8 cellular contexts compared by ENCODE assay signal in the genomic region with DNA sequence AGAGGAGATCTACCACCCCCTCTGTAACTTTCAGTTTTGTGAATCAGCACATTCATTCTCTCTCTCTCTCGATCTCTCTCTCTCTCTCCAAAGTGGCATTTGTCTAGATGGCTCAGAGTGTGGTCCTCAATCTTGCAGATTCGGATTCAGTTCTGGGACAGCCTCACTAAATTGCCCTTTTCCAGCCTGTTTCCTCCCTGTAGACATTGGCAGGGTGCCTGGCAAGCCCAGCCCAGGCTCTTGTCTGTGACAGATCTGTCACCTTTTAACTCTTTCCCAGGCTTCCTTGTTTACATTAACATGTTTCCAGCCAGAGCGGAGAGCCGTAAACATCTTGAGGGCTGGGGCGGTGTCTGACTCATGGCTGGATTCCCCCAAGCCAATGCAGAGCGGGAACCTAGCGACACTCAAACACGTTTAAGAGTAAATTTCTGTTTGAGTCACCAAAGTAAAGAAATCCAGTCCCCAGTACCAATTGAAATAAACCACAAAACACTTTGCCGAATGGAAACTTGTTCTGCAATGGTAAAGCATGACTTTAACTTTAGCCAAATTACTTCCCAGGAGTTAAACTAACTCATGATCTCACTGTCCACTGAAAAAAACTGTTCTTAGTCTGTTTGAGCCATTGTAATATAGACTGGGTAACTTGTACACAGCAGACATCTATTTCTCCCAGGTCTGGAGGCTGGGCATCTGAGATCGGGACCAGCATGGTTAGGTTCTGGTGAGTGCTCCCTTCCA. TPM values are rescaled to one million over a fixed set of nuclear protein-coding genes. Genes with fewer than 3 reads are reported as not detected.
A peak's percentile ranks its signal among the peaks of the same experiment; 100 is the strongest.
DNase-seq lines count a peak whose midpoint lies in the region; ATAC-seq and TF ChIP-seq lines count a peak whose summit lies in the region.

No MANE protein-coding gene starts in this region.

- BruUV-seq in PC-9 (replicated peaks; lab: Mats Ljungman, UMichigan): no TSS peak

- no peak for TF ChIP-seq CTCF in PC-9 (conservative IDR thresholded peaks at IDR 0.05)

- H4K20me1 ChIP-seq in PC-9 (ENCODE audit: insufficient read depth): no peaks in the 10 kb centered on the region

- peaks cover 34% of the 10 kb centered on the region for H3F3A ChIP-seq in PC-9 (ENCODE audit: insufficient read depth, low read depth)

- ATAC-seq in HG03066 (IDR thresholded peaks at IDR 0.05; ENCODE audit: low read depth, unreplicated experiment) (peak; percentile 82), esophagus mucosa (peak; percentile 96)

- DNase-seq in activated CD8-positive, alpha-beta memory T cell treated with anti-CD3 and anti-CD28 coated beads, Interleukin-2, amount 50 U/mL, for 24 hours (ENCODE audit: extremely low read depth): peak; percentile 12
- no peak for DNase-seq in activated CD8-positive, alpha-beta memory T cell treated with anti-CD3 and anti-CD28 coated beads for 24 hours
- peak; percentile 94 to 100 for DNase-seq in PC-9
- DNase-seq in stimulated activated CD4-positive, alpha-beta T cell treated with anti-CD3 and anti-CD28 coated beads, Interleukin-4, amount 100 ng/mL, for 1 hour: peak; percentile 29
- no peak for DNase-seq in epidermal melanocyte (ENCODE audit: insufficient read length, low spot score)
- DNase-seq in NCI-H1048 (lab: John Stamatoyannopoulos, UW): no peak

- peak overlapping the region; percentile 88 for H3K27ac ChIP-seq in PC-9

- CTCF ChIA-PET in PC-9 (lab: Charles Lee): no interaction called here

- H2AFZ ChIP-seq in PC-9: no peak overlapping the region

- peaks cover 50% of the 10 kb centered on the region for H3K4me1 ChIP-seq in PC-9 (replicated peaks; ENCODE audit: insufficient read depth)

- no peaks in the 10 kb centered on the region for H3K9me3 ChIP-seq in PC-9 (ENCODE audit: insufficient read depth, low read depth)

- intact Hi-C loops in PC-9 (cut with micrococcal nuclease; ENCODE audit: unreplicated experiment): loop anchor here (1.0 to 5.0 kb wide), 4 partner anchors 8 to 476 kb away; a partner anchor contains a TSS

- no peaks in the 10 kb centered on the region for H3K9me2 ChIP-seq in PC-9 (ENCODE audit: insufficient read depth)

- H3K79me2 ChIP-seq in PC-9 (ENCODE audit: low read depth): peaks cover 6% of the 10 kb centered on the region

- POLR2A ChIA-PET in PC-9 (lab: Charles Lee; ENCODE audit: unreplicated experiment): no interaction called here

- no peaks in the 10 kb centered on the region for H3K36me3 ChIP-seq in PC-9 (ENCODE audit: low read depth)

- peak overlapping the region; percentile 59 for H3K4me2 ChIP-seq in PC-9

- H3K4me3 ChIP-seq in PC-9: no peak overlapping the region

- no peaks in the 10 kb centered on the region for H3K27me3 ChIP-seq in PC-9 (ENCODE audit: insufficient read depth, low read depth)

RNA-seq across cellular contexts. Expression of a gene that starts 6.6 kb away (rescaled TPM):
- total RNA-seq in PC-9 (2021) (0.94 and 1.6 TPM in 2 replicates), esophagus mucosa (1.8 TPM)

Comparison
In these comparisons a context has a peak if more than half of its experiments do, and no peak if none do; other contexts are left out.
1. DNase-seq: peak in activated CD8-positive, alpha-beta memory T cell treated with anti-CD3 and anti-CD28 coated beads, Interleukin-2, amount 50 U/mL, for 24 hours (single experiment), PC-9 (2 of 2) and stimulated activated CD4-positive, alpha-beta T cell treated with anti-CD3 and anti-CD28 coated beads, Interleukin-4, amount 100 ng/mL, for 1 hour (single experiment); none in activated CD8-positive, alpha-beta memory T cell treated with anti-CD3 and anti-CD28 coated beads for 24 hours (single experiment), epidermal melanocyte (single experiment) and NCI-H1048 (single experiment).